ENCODE assay signal across 9 cellular contexts in the genomic region with DNA sequence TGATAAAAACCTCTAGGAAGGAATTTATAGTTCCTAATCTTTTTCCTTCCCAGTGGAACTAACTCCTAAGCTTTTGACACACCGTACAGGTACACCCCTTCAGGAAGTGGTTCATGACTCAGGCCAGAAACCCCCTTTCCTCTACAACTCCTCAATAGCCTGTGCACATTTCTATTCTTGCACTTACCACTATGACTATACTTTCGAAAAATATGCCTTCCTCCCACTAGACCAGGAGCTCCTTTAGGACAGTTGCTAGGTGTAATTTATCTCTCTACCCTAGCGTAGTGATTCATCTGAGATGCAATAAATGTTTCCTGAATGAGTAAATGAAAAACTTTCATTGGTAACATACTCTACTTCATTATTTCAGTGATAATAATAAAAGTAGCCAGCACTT. TPM values are rescaled to one million over a fixed set of nuclear protein-coding genes. Genes with fewer than 3 reads are reported as not detected.
DNase-seq lines count a peak whose midpoint lies in the region; ATAC-seq, FAIRE-seq and TF ChIP-seq lines count a peak whose summit lies in the region.
"Had no signal": no experiment of that assay in that cellular context is flagged by ENCODE, and none has a peak within 500 bp of the region (broad histone marks: within the 10 kb centered on the region; RNA-seq: fewer than 3 reads in every experiment).

No MANE protein-coding gene starts in this region.

- TF ChIP-seq POLR2A in GM12891 (IDR thresholded peaks at IDR 0.05; ENCODE audit: low read depth, low read length) = no peak
- no peak for TF ChIP-seq POLR2A in GM18505 (IDR thresholded peaks at IDR 0.05; ENCODE audit: borderline replicate concordance, extremely low read depth, insufficient read depth, insufficient read length)

- FAIRE-seq in GM12891 (lab: Jason Lieb, UNC) = peak; percentile 82

- DNase-seq in GM12891 (ENCODE audit: insufficient read length, low spot score) (no peak), hepatic stellate cell (ENCODE audit: low spot score) (peak; percentile 14), C1 segment of cervical spinal cord (lab: John Stamatoyannopoulos, UW) (no peak), NCI-H2029 (lab: John Stamatoyannopoulos, UW) (no peak), H4 (ENCODE audit: low spot score) (no peak)
- DNase-seq: NCI-H146 had no signal

- ATAC-seq in GM19452 (IDR thresholded peaks at IDR 0.05; ENCODE audit: unreplicated experiment) (peak; percentile 80), HG03565 (IDR thresholded peaks at IDR 0.05; ENCODE audit: unreplicated experiment) (peak; percentile 91), GM18505 (IDR thresholded peaks at IDR 0.05; ENCODE audit: unreplicated experiment) (no peak)

TF ChIP-seq in GM12891, 5 proteins besides CTCF, POLR2A, EP300 and RAD21:
- no peak for TF ChIP-seq POU2F2 (IDR thresholded peaks at IDR 0.05; ENCODE audit: low read depth, low read length)
- TF ChIP-seq TAF1 (IDR thresholded peaks at IDR 0.05; ENCODE audit: low read depth, low read length) = no peak
- TF ChIP-seq SPI1 (IDR thresholded peaks at IDR 0.05; ENCODE audit: low read depth, low read length) = no peak; the same call in 1 of the 2 replicates
- TF ChIP-seq PAX5 (IDR thresholded peaks at IDR 0.05; ENCODE audit: insufficient read depth, low read length, severe bottlenecking) = no peak
- TF ChIP-seq POLR2AphosphoS5 (IDR thresholded peaks at IDR 0.05; ENCODE audit: low read depth, low read length) = no peak

RNA-seq across cellular contexts. Expression of a gene that starts 14.5 kb away (rescaled TPM):
- polyA plus RNA-seq in GM12891 (2012; ENCODE audit: low read depth, missing spikeins) = 0.01 TPM
- not detected in 2 replicates for total RNA-seq in H4 (2014; rRNA removed; shearing (Covaris generic))
